1 cellular context compared by ENCODE assay signal in the genomic region with DNA sequence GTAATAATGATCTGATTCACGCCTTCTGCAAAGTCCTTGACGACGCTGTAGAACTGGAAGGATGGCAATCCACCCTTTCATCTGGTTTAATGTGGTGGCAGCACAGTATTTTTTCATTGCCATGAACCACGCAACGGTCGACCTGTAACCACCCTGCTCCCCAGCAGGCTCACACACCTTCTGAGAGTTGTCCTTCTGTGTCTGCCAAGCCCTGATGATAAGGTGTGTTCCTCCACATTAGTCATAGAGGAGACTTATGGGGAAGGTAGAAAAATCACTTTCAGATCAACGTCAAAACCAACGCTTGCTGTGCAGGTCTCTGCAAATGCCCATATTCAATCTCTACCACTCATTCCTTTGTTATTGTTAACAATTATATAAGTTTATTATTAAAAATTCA.
TF ChIP-seq lines count a peak whose summit lies in the region.

No MANE protein-coding gene starts in this region.

TF ChIP-seq in WTC11, 78 proteins besides CTCF, POLR2A, EP300 and RAD21 (continued from another document):
- no peak for TF ChIP-seq RELA (CRISPR knock-in tag; IDR thresholded peaks at IDR 0.05; ENCODE audit: borderline replicate concordance)
- no peak for TF ChIP-seq GRHL2 (CRISPR knock-in tag; IDR thresholded peaks at IDR 0.05; ENCODE audit: insufficient replicate concordance, severe bottlenecking)
- TF ChIP-seq, protein P1, sequence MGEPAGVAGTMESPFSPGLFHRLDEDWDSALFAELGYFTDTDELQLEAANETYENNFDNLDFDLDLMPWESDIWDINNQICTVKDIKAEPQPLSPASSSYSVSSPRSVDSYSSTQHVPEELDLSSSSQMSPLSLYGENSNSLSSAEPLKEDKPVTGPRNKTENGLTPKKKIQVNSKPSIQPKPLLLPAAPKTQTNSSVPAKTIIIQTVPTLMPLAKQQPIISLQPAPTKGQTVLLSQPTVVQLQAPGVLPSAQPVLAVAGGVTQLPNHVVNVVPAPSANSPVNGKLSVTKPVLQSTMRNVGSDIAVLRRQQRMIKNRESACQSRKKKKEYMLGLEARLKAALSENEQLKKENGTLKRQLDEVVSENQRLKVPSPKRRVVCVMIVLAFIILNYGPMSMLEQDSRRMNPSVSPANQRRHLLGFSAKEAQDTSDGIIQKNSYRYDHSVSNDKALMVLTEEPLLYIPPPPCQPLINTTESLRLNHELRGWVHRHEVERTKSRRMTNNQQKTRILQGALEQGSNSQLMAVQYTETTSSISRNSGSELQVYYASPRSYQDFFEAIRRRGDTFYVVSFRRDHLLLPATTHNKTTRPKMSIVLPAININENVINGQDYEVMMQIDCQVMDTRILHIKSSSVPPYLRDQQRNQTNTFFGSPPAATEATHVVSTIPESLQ (CRISPR knock-in tag; IDR thresholded peaks at IDR 0.05) = no peak
